20 cellular contexts compared by ENCODE assay signal in the genomic region with DNA sequence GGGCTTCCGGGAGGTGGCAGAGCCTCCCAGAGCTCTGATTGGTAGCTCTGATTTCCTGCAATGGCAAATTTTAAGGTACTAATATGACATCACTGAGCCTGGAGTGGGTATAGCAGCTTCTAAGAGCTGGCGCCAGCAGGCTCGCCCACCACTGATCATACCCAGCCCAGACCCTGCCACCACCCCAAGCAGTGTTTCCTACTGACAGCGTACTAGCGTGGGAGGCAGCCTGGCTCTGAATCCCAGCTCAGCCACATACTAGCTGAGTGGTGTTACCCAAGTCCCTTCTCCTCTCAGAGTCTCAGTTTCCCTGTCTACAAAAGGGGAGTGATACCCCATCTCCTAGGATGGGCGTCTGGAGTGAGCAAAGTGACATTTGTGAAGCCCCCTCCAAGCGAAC. TPM values are rescaled to one million over a fixed set of nuclear protein-coding genes. Genes with fewer than 3 reads are reported as not detected.
A peak's percentile ranks its signal among the peaks of the same experiment; 100 is the strongest.
DNase-seq lines count a peak whose midpoint lies in the region; ATAC-seq and TF ChIP-seq lines count a peak whose summit lies in the region.
"Had no signal": no experiment of that assay in that cellular context is flagged by ENCODE, and none has a peak within 500 bp of the region (broad histone marks: within the 10 kb centered on the region; RNA-seq: fewer than 3 reads in every experiment).

No MANE protein-coding gene starts in this region.

- TF ChIP-seq CTCF in heart left ventricle (IDR thresholded peaks at IDR 0.05) (no peak), IMR-90 (conservative IDR thresholded peaks at IDR 0.05; ENCODE audit: low read depth, low read length) (no peak), lower lobe of right lung (IDR thresholded peaks at IDR 0.05) (no peak), upper lobe of right lung (IDR thresholded peaks at IDR 0.05) (no peak)

- no peak overlapping the region for H4K8ac ChIP-seq in IMR-90 (ENCODE audit: low read depth in 2 of 2, low read length in 2 of 2)

- ATAC-seq in heart left ventricle (no peak), left cardiac atrium (no peak), IMR-90 (ENCODE audit: low read depth) (no peak), lower lobe of right lung (no peak), upper lobe of right lung (no peak), HG03469 (IDR thresholded peaks at IDR 0.05; ENCODE audit: unreplicated experiment) (no peak), GM21619 (IDR thresholded peaks at IDR 0.05; ENCODE audit: unreplicated experiment) (no peak)
- ATAC-seq: HCT116 had no signal

- H3K4me1 ChIP-seq in heart left ventricle, result peaks cover 0 to 31% (median 21%) of the 10 kb centered on the region in 12 donors
- peaks cover 4% of the 10 kb centered on the region; the same call in 1 of the 2 replicates for H3K4me1 ChIP-seq in IMR-90 (ENCODE audit: control insufficient read depth, insufficient read depth, low read length)
- peaks cover 29% of the 10 kb centered on the region for H3K4me1 ChIP-seq in lower lobe of right lung
- peaks cover 11% of the 10 kb centered on the region for H3K4me1 ChIP-seq in upper lobe of right lung

- CTCF ChIA-PET in IMR-90 (lab: Yijun Ruan, JAX), result interaction anchor here (1.3 kb wide), 1 partner anchor 8 kb away, joined by 4 read pairs; no protein-coding TSS in a partner anchor

- intact Hi-C loops in heart left ventricle (cut with DNase I), result loop anchor here in 1 of 10 donors (5.0 kb wide), 1 partner anchor 37 kb away; no protein-coding TSS in a partner anchor
- intact Hi-C loops in left cardiac atrium (cut with DNase I), result no loop called here
- intact Hi-C loops in IMR-90 (cut with micrococcal nuclease), result no loop called here
- intact Hi-C loops in lower lobe of right lung (cut with DNase I), result no loop called here
- intact Hi-C loops in upper lobe of right lung (cut with DNase I), result loop anchor here (10.0 kb wide), 1 partner anchor 59 kb away; no protein-coding TSS in a partner anchor

- POLR2A ChIA-PET in IMR-90 (lab: Charles Lee; ENCODE audit: unreplicated experiment), result no interaction called here

- H2BK15ac ChIP-seq in IMR-90 (ENCODE audit: low read depth, low read length), result no peak overlapping the region

- H4K20me1 ChIP-seq in IMR-90 (ENCODE audit: insufficient read depth, low read length), result 0 out of 2 replicates have a peak, but pooled peaks cover 5% of the 10 kb centered on the region

- no peak overlapping the region for H2AK5ac ChIP-seq in IMR-90 (ENCODE audit: low read depth, low read length)

- no peak overlapping the region for H3K9ac ChIP-seq in IMR-90 (ENCODE audit: low read depth, low read length)

- no peak overlapping the region for H2BK20ac ChIP-seq in IMR-90 (ENCODE audit: low read depth, low read length)

- in situ Hi-C loops in IMR-90 (cut with MboI; ENCODE audit: low sequenced_read_pairs), result no loop called here

- H3K27ac ChIP-seq in heart left ventricle (peak overlapping the region in 8 of 12 donors; percentile 4 to 55 (median 39)), IMR-90 (ENCODE audit: insufficient read depth, low read length) (no peak overlapping the region), lower lobe of right lung (peak overlapping the region; percentile 1), upper lobe of right lung (peak overlapping the region; percentile 30)
- H3K27ac ChIP-seq: SJSA1 had no signal

- H2BK5ac ChIP-seq in IMR-90 (ENCODE audit: low read depth, low read length, poor library complexity, severe bottlenecking), result no peak overlapping the region

- peaks cover 2% of the 10 kb centered on the region; the same call in 1 of the 2 replicates for H3K9me1 ChIP-seq in IMR-90 (ENCODE audit: insufficient read depth, low read length)

- TF ChIP-seq POLR2A in heart left ventricle (IDR thresholded peaks at IDR 0.05) (no peak), IMR-90 (IDR thresholded peaks at IDR 0.05; ENCODE audit: low read depth, low read length) (no peak)

- H3K36me3 ChIP-seq in heart left ventricle (peaks cover 0 to 37% (median 34%) of the 10 kb centered on the region in 9 donors), IMR-90 (ENCODE audit: control insufficient read depth, insufficient read depth, low read length) (peaks cover 19% of the 10 kb centered on the region), lower lobe of right lung (peaks cover 56% of the 10 kb centered on the region), upper lobe of right lung (peaks cover 20% of the 10 kb centered on the region)

- H3K27me3 ChIP-seq in heart left ventricle (no peaks in the 10 kb centered on the region), IMR-90 (ENCODE audit: control insufficient read depth, insufficient read depth, low read length) (no peaks in the 10 kb centered on the region), lower lobe of right lung (ENCODE audit: low read depth) (no peaks in the 10 kb centered on the region), upper lobe of right lung (no peaks in the 10 kb centered on the region)
- H3K27me3 ChIP-seq: SJSA1 had no signal

- DNase-seq in heart left ventricle (no peak), left cardiac atrium (no peak), IMR-90 (no peak), lower lobe of right lung (no peak), upper lobe of right lung (no peak), DMS 273 treated with DMSO at 0.1 percent for 48 hours (lab: John Stamatoyannopoulos, UW) (no peak)
- DNase-seq: Calu3; CD4-positive, CD25-positive, alpha-beta regulatory T cell; KBM-7; NCI-H1436; NCI-H2029 treated with DMSO at 0.1 percent for 48 hours; NCI-H748 treated with DMSO at 0.1 percent for 48 hours; OCI-M1; RPMI8226 had no signal

- H3K4me3 ChIP-seq in heart left ventricle (no peak overlapping the region), IMR-90 (ENCODE audit: insufficient read depth, low read depth, low read length) (no peak overlapping the region), lower lobe of right lung (no peak overlapping the region), upper lobe of right lung (no peak overlapping the region)
- H3K4me3 ChIP-seq: SJSA1 had no signal

- H4K91ac ChIP-seq in IMR-90 (ENCODE audit: insufficient read depth, low read depth, low read length), result no peak overlapping the region

- no peak overlapping the region for H3K18ac ChIP-seq in IMR-90 (ENCODE audit: low read depth, low read length)

- WGBS in heart left ventricle, 4 donors, result 90 to 95% (median 94%) methylated on average over 6 to 7 of the region's 7 CpGs
- 88% methylated on average over 3 of the region's 7 CpGs; no CpG with 5 or more reads in 1 of the 2 experiments for WGBS in IMR-90 (ENCODE audit: extremely low coverage in 2 of 2, insufficient read length in 1 of 2), 2 experiments

- no peak overlapping the region for H4K5ac ChIP-seq in IMR-90 (ENCODE audit: low read depth, low read length)

- H3K14ac ChIP-seq in IMR-90 (replicated peaks; ENCODE audit: low read depth, low read length), result no peak overlapping the region

- no peak overlapping the region for H2AFZ ChIP-seq in IMR-90 (replicated peaks; ENCODE audit: low read length, poor library complexity)

- peaks cover 15 to 48% of the 10 kb centered on the region in 2 experiments for H3K79me1 ChIP-seq in IMR-90 (ENCODE audit: low read depth in 1 of 2, low read length in 2 of 2)

- no peak overlapping the region for H3K56ac ChIP-seq in IMR-90 (ENCODE audit: extremely low read depth, insufficient read depth, low read length)

- H3K4me2 ChIP-seq in IMR-90 (ENCODE audit: low read depth, low read length), result no peak overlapping the region

- H3K4ac ChIP-seq in IMR-90 (ENCODE audit: low read depth, low read length), result no peak overlapping the region

- H2AK9ac ChIP-seq in IMR-90 (replicated peaks; ENCODE audit: low read depth, low read length, poor library complexity), result peak overlapping the region; percentile 61

- no peak overlapping the region for H2BK120ac ChIP-seq in IMR-90 (ENCODE audit: low read depth, low read length)

- no TSS peak for BruUV-seq in IMR-90 (replicated peaks; lab: Mats Ljungman, UMichigan)

- dilution Hi-C loops in IMR-90 (cut with HindIII; ENCODE audit: low sequenced_read_pairs, unreplicated experiment), result no loop called here

- H3K9me3 ChIP-seq in heart left ventricle (no peaks in the 10 kb centered on the region), IMR-90 (ENCODE audit: control insufficient read depth, insufficient read depth, low read length) (no peaks in the 10 kb centered on the region), lower lobe of right lung (no peaks in the 10 kb centered on the region), upper lobe of right lung (no peaks in the 10 kb centered on the region)
- H3K9me3 ChIP-seq: SJSA1 had no signal

- no peak overlapping the region for H3K23ac ChIP-seq in IMR-90 (ENCODE audit: low read depth, low read length)

- no peak for TF ChIP-seq RAD21 in IMR-90 (IDR thresholded peaks at IDR 0.05; ENCODE audit: low read length)

TF ChIP-seq in IMR-90, 13 proteins besides CTCF, POLR2A, EP300 and RAD21 (continues in another document):
- TF ChIP-seq FOS (IDR thresholded peaks at IDR 0.05; ENCODE audit: low read depth, low read length) (no peak), SMC3 (IDR thresholded peaks at IDR 0.05; ENCODE audit: low read depth, low read length) (no peak), MAFK (IDR thresholded peaks at IDR 0.05; ENCODE audit: low read depth, low read length) (no peak), NFE2L2 (IDR thresholded peaks at IDR 0.05; ENCODE audit: low read depth, low read length) (no peak)

RNA-seq across cellular contexts. Expression of a gene that starts 13.0 kb away (rescaled TPM):
- 10 to 100 TPM; 20.8 to 57.6 (median 30.6) TPM for total RNA-seq in heart left ventricle
- 10 to 100 TPM; 22.0 to 33.3 TPM for polyA plus RNA-seq in heart left ventricle
- total RNA-seq in left cardiac atrium, result 10 to 100 TPM; 23.4 to 31.2 TPM
- total RNA-seq in IMR-90 (2012; rRNA removed), result 8.6 TPM in 2 replicates
- 21.1 and 23.0 TPM in 2 replicates for polyA plus RNA-seq in IMR-90 (2012; rRNA removed)
- 12.1 and 21.4 TPM in 2 replicates for polyA plus RNA-seq in IMR-90 (2012; cell fraction: cytosol; rRNA removed)
- 16.8 and 36.6 TPM in 2 replicates for polyA plus RNA-seq in IMR-90 (2012; cell fraction: nucleus; rRNA removed; ENCODE audit: low replicate concordance)
- 11.7 TPM for total RNA-seq in lower lobe of right lung
- total RNA-seq in upper lobe of right lung, result 11.8 TPM

RNA-seq across cellular contexts. Expression of a gene that starts 41.1 kb away (rescaled TPM):
- total RNA-seq in heart left ventricle (1 to 10 TPM; 3.1 to 9.0 (median 5.3) TPM), left cardiac atrium (1 to 10 TPM; 3.4 to 6.4 TPM), IMR-90 (2012; rRNA removed) (13.6 and 14.5 TPM in 2 replicates), lower lobe of right lung (9.8 TPM), upper lobe of right lung (15.4 TPM)
- polyA plus RNA-seq in heart left ventricle (1 to 10 TPM; 2.5 to 3.9 TPM), IMR-90 (2012; rRNA removed) (18.1 and 18.2 TPM in 2 replicates)
- 14.9 and 25.2 TPM in 2 replicates for polyA plus RNA-seq in IMR-90 (2012; cell fraction: cytosol; rRNA removed)
- 20.2 and 32.8 TPM in 2 replicates for polyA plus RNA-seq in IMR-90 (2012; cell fraction: nucleus; rRNA removed; ENCODE audit: low replicate concordance)

RNA-seq across cellular contexts. Expression of a gene that starts 55.9 kb away (rescaled TPM):
- total RNA-seq in heart left ventricle (not detected), left cardiac atrium (not detected), IMR-90 (2012; rRNA removed) (not detected in 2 replicates), lower lobe of right lung (not detected), upper lobe of right lung (not detected)
- polyA plus RNA-seq in heart left ventricle (not detected), IMR-90 (2012; rRNA removed) (not detected in 2 replicates)
- not detected in 2 replicates for polyA plus RNA-seq in IMR-90 (2012; cell fraction: cytosol; rRNA removed)
- not detected in 2 replicates for polyA plus RNA-seq in IMR-90 (2012; cell fraction: nucleus; rRNA removed; ENCODE audit: low replicate concordance)
- total RNA-seq: A673; Calu3; CD4-positive, CD25-positive, alpha-beta regulatory T cell; NCI-H460; SJSA1 had no signal
- polyA plus RNA-seq: CD4-positive, CD25-positive, alpha-beta regulatory T cell had no signal
